Comparison of ENCODE assay signal across 8 cellular contexts in genomic region chr14:77457115-77457521, GRCh38. TPM values are rescaled to one million over a fixed set of nuclear protein-coding genes. Genes with fewer than 3 reads are reported as not detected.
DNase-seq lines count a peak whose midpoint lies in the region; ATAC-seq and TF ChIP-seq lines count a peak whose summit lies in the region.

No MANE protein-coding gene starts in this region.

- no peaks in the 10 kb centered on the region for H3K27me3 Mint-ChIP-seq in activated naive CD4-positive, alpha-beta T cell treated with anti-CD3 and anti-CD28 coated beads, Interleukin-2, amount 10 ng/mL, durations not matched to agents 7 days and 5 days
- H3K27me3 Mint-ChIP-seq in brain = peaks cover 18% of the 10 kb centered on the region

- H3K4me3 ChIP-seq in Karpas-422 (ENCODE audit: low read length) (peak overlapping the region; percentile 94), mesodermal cell (ENCODE audit: extremely low read depth, insufficient read depth, low read length, poor library complexity, severe bottlenecking) (peak overlapping the region; percentile 96)

- peak overlapping the region; percentile 84 for H2AFZ ChIP-seq in Karpas-422 (ENCODE audit: low read length)

- H3K27ac Mint-ChIP-seq in activated naive CD4-positive, alpha-beta T cell treated with anti-CD3 and anti-CD28 coated beads, Interleukin-2, amount 10 ng/mL, durations not matched to agents 7 days and 5 days = peak overlapping the region; percentile 98
- H3K27ac Mint-ChIP-seq in brain = peak overlapping the region; percentile 99 to 100 (median 100)

- H3K4me1 ChIP-seq in Karpas-422 (ENCODE audit: low read length) (peaks cover 30% of the 10 kb centered on the region), mesodermal cell (ENCODE audit: control insufficient read depth, insufficient read depth, low read length, poor library complexity, severe bottlenecking) (peaks cover 4% of the 10 kb centered on the region)

- WGBS in mesodermal cell (ENCODE audit: insufficient coverage in 2 of 2), 2 experiments = 0 to 2% methylated on average over 16 to 18 of the region's 18 CpGs

- no peak for ATAC-seq in GM19397 (IDR thresholded peaks at IDR 0.05; ENCODE audit: unreplicated experiment)
- no peak for ATAC-seq in GM18520 (IDR thresholded peaks at IDR 0.05; ENCODE audit: unreplicated experiment)

- CTCF ChIA-PET in activated naive CD4-positive, alpha-beta T cell treated with anti-CD3 and anti-CD28 coated beads, Interleukin-2, amount 10 ng/mL, durations not matched to agents 7 days and 5 days (lab: Charles Lee) = interaction anchor here (0.9 to 1.3 kb wide), 2 partner anchors 151 to 156 kb away, joined by 3 read pairs; no protein-coding TSS in a partner anchor

- no peaks in the 10 kb centered on the region for H3K9me2 ChIP-seq in Karpas-422 (replicated peaks; ENCODE audit: insufficient read depth, low read length)

- peaks cover 73% of the 10 kb centered on the region for H3K79me2 ChIP-seq in Karpas-422 (ENCODE audit: low read length)

- H3K36me3 ChIP-seq in Karpas-422 (ENCODE audit: insufficient read depth, low read length) (peaks cover 35% of the 10 kb centered on the region), mesodermal cell (ENCODE audit: control insufficient read depth, insufficient read depth, low read length) (peaks cover 47% of the 10 kb centered on the region)

- H3K9me3 Mint-ChIP-seq in activated naive CD4-positive, alpha-beta T cell treated with anti-CD3 and anti-CD28 coated beads, Interleukin-2, amount 10 ng/mL, durations not matched to agents 7 days and 5 days = no peaks in the 10 kb centered on the region
- no peaks in the 10 kb centered on the region for H3K9me3 Mint-ChIP-seq in brain

- no peaks in the 10 kb centered on the region for H3K27me3 ChIP-seq in Karpas-422 (ENCODE audit: low read length)

- H3K9me3 ChIP-seq in Karpas-422 (ENCODE audit: low read length) = no peaks in the 10 kb centered on the region
- no peaks in the 10 kb centered on the region for H3K9me3 ChIP-seq in mesodermal cell (ENCODE audit: control insufficient read depth, low read length)

- no peak for TF ChIP-seq CTCF in brain (conservative IDR thresholded peaks at IDR 0.05)

- DNase-seq in activated naive CD4-positive, alpha-beta T cell treated with anti-CD3 and anti-CD28 coated beads, Interleukin-2, amount 10 ng/mL, durations not matched to agents 7 days and 5 days = no peak
- DNase-seq in activated naive CD4-positive, alpha-beta T cell treated with Interleukin-2 at 50 U/mL for 16 hours = no peak
- DNase-seq in Karpas-422 = no peak
- DNase-seq in NCI-H1436 (lab: John Stamatoyannopoulos, UW) = no peak

- peak overlapping the region; percentile 99 for H3K4me3 Mint-ChIP-seq in activated naive CD4-positive, alpha-beta T cell treated with anti-CD3 and anti-CD28 coated beads, Interleukin-2, amount 10 ng/mL, durations not matched to agents 7 days and 5 days
- peak overlapping the region; percentile 99 to 100 (median 100) for H3K4me3 Mint-ChIP-seq in brain

- peak overlapping the region; percentile 87 for H3K9ac ChIP-seq in Karpas-422 (ENCODE audit: low read length)

- peaks cover 29% of the 10 kb centered on the region for H4K20me1 ChIP-seq in Karpas-422 (ENCODE audit: insufficient read depth, low read depth, low read length)

- peak overlapping the region; percentile 94 for H3K4me2 ChIP-seq in Karpas-422 (ENCODE audit: low read depth, low read length, poor library complexity, severe bottlenecking)

- H3K4me1 Mint-ChIP-seq in activated naive CD4-positive, alpha-beta T cell treated with anti-CD3 and anti-CD28 coated beads, Interleukin-2, amount 10 ng/mL, durations not matched to agents 7 days and 5 days = peaks cover 31% of the 10 kb centered on the region
- peaks cover 53% of the 10 kb centered on the region for H3K4me1 Mint-ChIP-seq in brain

- peak overlapping the region; percentile 48 for H3K27ac ChIP-seq in Karpas-422 (ENCODE audit: low read length)
- H3K27ac ChIP-seq in mesodermal cell (ENCODE audit: low read depth, low read length, severe bottlenecking) = peak overlapping the region; percentile 94

- H3K36me3 Mint-ChIP-seq in activated naive CD4-positive, alpha-beta T cell treated with anti-CD3 and anti-CD28 coated beads, Interleukin-2, amount 10 ng/mL, durations not matched to agents 7 days and 5 days = peaks cover 37% of the 10 kb centered on the region
- peaks cover 43% of the 10 kb centered on the region for H3K36me3 Mint-ChIP-seq in brain

RNA-seq across cellular contexts. Expression of gene VIPAS39, which starts 0.3 kb away (rescaled TPM):
- 33.9 and 39.0 TPM in 2 replicates for total RNA-seq in Karpas-422 (2014; rRNA removed; shearing (Covaris generic); ENCODE audit: low replicate concordance)
- polyA plus RNA-seq in brain (ENCODE audit: insufficient read depth, low read depth, low replicate concordance) = 30.5 TPM
- 32.0 TPM for polyA plus RNA-seq in mesodermal cell (2013, experiment 1 of 2)
- polyA plus RNA-seq in mesodermal cell (2013, experiment 2 of 2) = 31.8 TPM

RNA-seq across cellular contexts. Expression of gene AHSA1, which starts 0.8 kb away (rescaled TPM):
- total RNA-seq in Karpas-422 (2014; rRNA removed; shearing (Covaris generic); ENCODE audit: low replicate concordance) = 200 and 369 TPM in 2 replicates
- polyA plus RNA-seq in brain (ENCODE audit: insufficient read depth, low read depth, low replicate concordance) = 276 TPM
- 118 TPM for polyA plus RNA-seq in mesodermal cell (2013, experiment 1 of 2)
- 109 TPM for polyA plus RNA-seq in mesodermal cell (2013, experiment 2 of 2)

RNA-seq across cellular contexts. Expression of gene NOXRED1, which starts 33.8 kb away (rescaled TPM):
- total RNA-seq in Karpas-422 (2014; rRNA removed; shearing (Covaris generic); ENCODE audit: low replicate concordance) = 0.60 and 0.97 TPM in 2 replicates
- not detected for polyA plus RNA-seq in brain (ENCODE audit: insufficient read depth, low read depth, low replicate concordance)
- 0.18 TPM for polyA plus RNA-seq in mesodermal cell (2013, experiment 1 of 2)
- 0.46 TPM for polyA plus RNA-seq in mesodermal cell (2013, experiment 2 of 2)

RNA-seq across cellular contexts. Expression of gene ISM2, which starts 41.5 kb away (rescaled TPM):
- 0.11 and 0.89 TPM in 2 replicates for total RNA-seq in Karpas-422 (2014; rRNA removed; shearing (Covaris generic); ENCODE audit: low replicate concordance)
- 0.24 TPM for polyA plus RNA-seq in brain (ENCODE audit: insufficient read depth, low read depth, low replicate concordance)
- 0.29 TPM for polyA plus RNA-seq in mesodermal cell (2013, experiment 1 of 2)
- polyA plus RNA-seq in mesodermal cell (2013, experiment 2 of 2) = 0.56 TPM
